Comparison of ENCODE assay signal across 1 cellular context in genomic region chr6:169726963-169727362, GRCh38.
TF ChIP-seq lines count a peak whose summit lies in the region.

No MANE protein-coding gene starts in this region.

TF ChIP-seq in K562, 482 proteins besides CTCF, POLR2A, EP300 and RAD21:
- TF ChIP-seq HIVEP1 (CRISPR knock-in tag; IDR thresholded peaks at IDR 0.05) (no peak), CBFB (CRISPR knock-in tag; IDR thresholded peaks at IDR 0.05) (no peak), E2F8 (IDR thresholded peaks at IDR 0.05; ENCODE audit: low read depth, partially characterized antibody) (no peak), ATF2 (CRISPR knock-in tag; IDR thresholded peaks at IDR 0.05) (no peak), POLR3G (IDR thresholded peaks at IDR 0.05; ENCODE audit: extremely low read depth, insufficient read length, insufficient replicate concordance) (no peak), ETS1 (conservative IDR thresholded peaks at IDR 0.05; ENCODE audit: control insufficient read depth, low read depth, low read length) (no peak), SIN3B (IDR thresholded peaks at IDR 0.05; ENCODE audit: low read depth) (no peak), POLR2G (IDR thresholded peaks at IDR 0.05; ENCODE audit: low read depth, low read length) (no peak), NR3C1 (CRISPR knock-in tag; IDR thresholded peaks at IDR 0.05) (no peak), MTF1 (CRISPR knock-in tag; IDR thresholded peaks at IDR 0.05; ENCODE audit: borderline replicate concordance) (no peak), FOSL1 (tag; conservative IDR thresholded peaks at IDR 0.05) (no peak), ZNF436 (CRISPR knock-in tag; IDR thresholded peaks at IDR 0.05) (no peak), PTTG1 (tag; IDR thresholded peaks at IDR 0.05; ENCODE audit: low read depth) (no peak), THAP12 (CRISPR knock-in tag; IDR thresholded peaks at IDR 0.05) (no peak), PHTF2 (CRISPR knock-in tag; IDR thresholded peaks at IDR 0.05) (no peak), SAP30 (IDR thresholded peaks at IDR 0.05; ENCODE audit: borderline replicate concordance, insufficient read depth, low read depth, low read length, poor library complexity, severe bottlenecking) (no peak), HDGF (IDR thresholded peaks at IDR 0.05) (no peak), TEAD2 (tag; IDR thresholded peaks at IDR 0.05) (no peak)
TF ChIP-seq in K562: peak in this region for 0.
